ENCODE assay signal across 11 cellular contexts in the genomic region with DNA sequence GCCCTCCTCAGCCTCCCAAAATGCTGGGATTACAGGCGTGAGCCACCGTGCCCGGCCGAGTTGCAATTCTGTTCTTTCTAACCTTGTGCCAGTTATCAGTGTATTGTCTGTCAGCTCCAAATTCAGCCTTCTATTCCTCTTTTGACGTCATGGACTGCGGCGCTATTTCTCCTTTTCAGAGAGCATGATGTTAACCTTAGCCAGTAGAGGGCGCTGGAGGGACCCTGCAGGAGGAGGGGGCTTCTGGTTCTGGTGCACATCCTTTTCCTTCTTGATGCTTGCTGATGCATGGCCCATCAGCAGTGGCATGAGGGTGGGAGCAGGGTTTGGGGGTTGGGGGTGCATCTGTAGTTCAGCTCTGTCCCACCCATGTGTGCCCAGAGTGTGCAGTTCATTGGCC.
DNase-seq lines count a peak whose midpoint lies in the region; ATAC-seq and TF ChIP-seq lines count a peak whose summit lies in the region.
"Had no signal": no experiment of that assay in that cellular context is flagged by ENCODE, and none has a peak within 500 bp of the region (broad histone marks: within the 10 kb centered on the region; RNA-seq: fewer than 3 reads in every experiment).

No MANE protein-coding gene starts in this region.

- H3F3A ChIP-seq in Loucy (ENCODE audit: low read depth): no peaks in the 10 kb centered on the region

- no peak overlapping the region for H2AFZ ChIP-seq in Loucy (ENCODE audit: low read length)

- no peaks in the 10 kb centered on the region for H4K20me1 ChIP-seq in Loucy (ENCODE audit: insufficient read depth, low read length, poor library complexity, severe bottlenecking)

- H3K4me2 ChIP-seq in Loucy (ENCODE audit: low read depth, low read length, poor library complexity, severe bottlenecking): no peak overlapping the region

- H3K9ac ChIP-seq in Loucy (ENCODE audit: low read depth, low read length, poor library complexity, severe bottlenecking): no peak overlapping the region

- H3K9me2 ChIP-seq in Loucy (replicated peaks; ENCODE audit: low read depth, low read length): no peaks in the 10 kb centered on the region

- H3K4me1 ChIP-seq in Loucy (ENCODE audit: insufficient read depth, low read length, poor library complexity, severe bottlenecking): no peaks in the 10 kb centered on the region
- H3K4me1 ChIP-seq: gastrocnemius medialis had no signal

- TF ChIP-seq POLR2A in erythroblast (IDR thresholded peaks at IDR 0.05; ENCODE audit: low read length): no peak

- no peak overlapping the region for H3K4me3 ChIP-seq in Loucy (ENCODE audit: low read length, poor library complexity, severe bottlenecking)
- H3K4me3 ChIP-seq: gastrocnemius medialis, MG63 had no signal

- H3K27me3 ChIP-seq in Loucy (ENCODE audit: insufficient read depth, low read length, poor library complexity, severe bottlenecking): no peaks in the 10 kb centered on the region
- H3K27me3 ChIP-seq: gastrocnemius medialis, MG63 had no signal

- no peaks in the 10 kb centered on the region for H3K9me3 ChIP-seq in Loucy (ENCODE audit: insufficient read depth, low read depth, low read length)
- H3K9me3 ChIP-seq: gastrocnemius medialis, MG63 had no signal

- H3K79me2 ChIP-seq in Loucy (ENCODE audit: insufficient read depth, low read length): no peaks in the 10 kb centered on the region

- intact Hi-C loops in Right ventricle myocardium superior (cut with DNase I): no loop called here

- no peaks in the 10 kb centered on the region for H3K36me3 ChIP-seq in Loucy (ENCODE audit: insufficient read depth, low read length)
- H3K36me3 ChIP-seq: gastrocnemius medialis, MG63 had no signal

- DNase-seq in EL (peak; percentile 1), erythroblast (lab: John Stamatoyannopoulos, UW) (peak; percentile 1 to 22), Right ventricle myocardium superior (no peak), KG1 (lab: John Stamatoyannopoulos, UW) (no peak)
- DNase-seq in stimulated activated naive CD4-positive, alpha-beta T cell (lab: John Stamatoyannopoulos, UW): no peak
- DNase-seq: activated T-cell treated with anti-CD3 and anti-CD28 coated beads, Interleukin-2, amount 50 U/mL, for 48 hours; gastrocnemius medialis; MG63 had no signal

- TF ChIP-seq CTCF in C4-2B (conservative IDR thresholded peaks at IDR 0.05): peak; percentile 42
- TF ChIP-seq CTCF in Loucy (conservative IDR thresholded peaks at IDR 0.05; ENCODE audit: low read length): peak; percentile 65

- no peak overlapping the region for H3K27ac ChIP-seq in C4-2B
- H3K27ac ChIP-seq: gastrocnemius medialis had no signal

- ATAC-seq in Right ventricle myocardium superior (ENCODE audit: poor library complexity): no peak
- ATAC-seq in HG03457 (IDR thresholded peaks at IDR 0.05; ENCODE audit: unreplicated experiment): no peak
- ATAC-seq: gastrocnemius medialis had no signal

Comparison
In these comparisons a context has a peak if more than half of its experiments do, and no peak if none do; other contexts are left out.
1. DNase-seq: peak in EL (single experiment) and erythroblast (2 of 2); none in stimulated activated naive CD4-positive, alpha-beta T cell (0 of 6), Right ventricle myocardium superior (single experiment) and KG1 (single experiment).